ENCODE assay signal across 10 cellular contexts in the genomic region with DNA sequence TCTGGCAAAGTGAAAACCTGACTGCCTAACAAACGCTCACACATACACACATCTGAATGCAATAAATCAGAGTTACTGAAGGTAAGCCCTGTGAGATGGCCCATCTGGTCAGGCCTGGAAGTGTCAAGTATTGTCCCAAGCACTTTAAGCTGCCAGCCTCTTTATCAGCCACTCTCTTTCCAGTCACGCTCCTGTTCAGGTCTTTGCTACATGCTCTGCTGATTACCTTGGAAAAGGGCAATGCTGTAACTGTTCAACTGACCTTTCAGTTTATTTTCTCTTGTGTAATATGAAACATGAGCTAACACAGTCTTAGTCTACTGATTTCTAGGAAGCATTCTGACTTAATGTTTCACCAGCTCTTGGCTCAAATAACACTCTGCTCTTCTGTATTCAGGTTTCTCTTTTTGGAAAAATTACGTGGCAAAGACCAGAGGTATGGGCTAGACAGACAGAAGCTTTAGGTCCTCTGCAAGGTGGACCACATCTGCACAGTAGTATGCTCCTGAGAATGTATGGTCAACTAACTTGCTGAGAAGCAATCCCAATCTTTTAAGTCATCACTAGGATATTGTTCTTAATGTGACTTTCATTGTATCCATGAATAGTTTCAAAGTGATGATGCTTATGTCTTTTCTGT. TPM values are rescaled to one million over a fixed set of nuclear protein-coding genes. Genes with fewer than 3 reads are reported as not detected.
A peak's percentile ranks its signal among the peaks of the same experiment; 100 is the strongest.
DNase-seq lines count a peak whose midpoint lies in the region; ATAC-seq and TF ChIP-seq lines count a peak whose summit lies in the region.
"Had no signal": no experiment of that assay in that cellular context is flagged by ENCODE, and none has a peak within 500 bp of the region (broad histone marks: within the 10 kb centered on the region; RNA-seq: fewer than 3 reads in every experiment).

No MANE protein-coding gene starts in this region.

- no peaks in the 10 kb centered on the region for H3K27me3 Mint-ChIP-seq in CD4-positive, alpha-beta T cell
- H3K27me3 Mint-ChIP-seq: CD4-positive, alpha-beta memory T cell had no signal

- H3K27me3 ChIP-seq in body of pancreas (no peaks in the 10 kb centered on the region), right lobe of liver (no peaks in the 10 kb centered on the region), HAP-1 (ENCODE audit: low read depth) (no peaks in the 10 kb centered on the region)
- no peaks in the 10 kb centered on the region for H3K27me3 ChIP-seq in CD4-positive, alpha-beta T cell (ENCODE audit: control insufficient read depth, insufficient read depth, low read length)

- CTCF ChIA-PET in CD4-positive, alpha-beta T cell (lab: Charles Lee): no interaction called here

- H3K27ac ChIP-seq in body of pancreas: peak overlapping the region; percentile 56 to 84 (median 82)
- H3K27ac ChIP-seq in right lobe of liver: peak overlapping the region; percentile 31 to 80 (median 42)
- no peak overlapping the region for H3K27ac ChIP-seq in CD4-positive, alpha-beta T cell (ENCODE audit: low read depth, low read length)

- intact Hi-C loops in body of pancreas (cut with DNase I) (no loop called here), right lobe of liver (cut with DNase I) (no loop called here)
- intact Hi-C loops in CD4-positive, alpha-beta T cell (cut with DNase I, micrococcal nuclease): no loop called here

- DNase-seq in AG08396 (ENCODE audit: low spot score) (peak; percentile 5), MV-4-11 (lab: John Stamatoyannopoulos, UW) (peak; percentile 1), body of pancreas (peak; percentile 75 to 92 (median 79)), right lobe of liver (peak; percentile 24 to 83 (median 55)), SW 1271 (lab: John Stamatoyannopoulos, UW) (no peak), HAP-1 (ENCODE audit: low spot score in 2 of 2) (no peak), nucleus accumbens (lab: John Stamatoyannopoulos, UW) (no peak)
- DNase-seq in CD4-positive, alpha-beta T cell: no peak
- DNase-seq: CD4-positive, alpha-beta memory T cell; NK-92 treated with Interleukin-12 subunit alpha and Interleukin-12 subunit beta, amount 100 ng/mL, for 24 hours had no signal

- no peaks in the 10 kb centered on the region for H3K36me3 Mint-ChIP-seq in CD4-positive, alpha-beta T cell (ENCODE audit: low read depth)
- H3K36me3 Mint-ChIP-seq: CD4-positive, alpha-beta memory T cell had no signal

- no peak overlapping the region for H3K27ac Mint-ChIP-seq in CD4-positive, alpha-beta T cell
- H3K27ac Mint-ChIP-seq: CD4-positive, alpha-beta memory T cell had no signal

- H3K4me1 Mint-ChIP-seq in CD4-positive, alpha-beta T cell (ENCODE audit: low read depth): no peaks in the 10 kb centered on the region
- H3K4me1 Mint-ChIP-seq: CD4-positive, alpha-beta memory T cell had no signal

- POLR2A ChIA-PET in CD4-positive, alpha-beta T cell (lab: Charles Lee): no interaction called here

- no peaks in the 10 kb centered on the region for H3K36me3 ChIP-seq in body of pancreas (replicated peaks in 1 of 2; ENCODE audit: insufficient read depth in 1 of 2, low read depth in 2 of 2)
- no peaks in the 10 kb centered on the region for H3K36me3 ChIP-seq in right lobe of liver
- H3K36me3 ChIP-seq in HAP-1 (replicated peaks): no peaks in the 10 kb centered on the region

- no peak overlapping the region for H3K4me3 ChIP-seq in body of pancreas
- peak overlapping the region in 2 of 3 donors; percentile 23 to 41 for H3K4me3 ChIP-seq in right lobe of liver
- no peak overlapping the region for H3K4me3 ChIP-seq in HAP-1

- ATAC-seq in body of pancreas (peak; percentile 98), right lobe of liver (peak; percentile 95 to 99 (median 96))
- ATAC-seq in CD4-positive, alpha-beta T cell (ENCODE audit: poor library complexity): no peak

- in situ Hi-C loops in HAP-1 (cut with MboI; ENCODE audit: low sequenced_read_pairs): no loop called here

- 13 to 15% methylated on average over 3 of the region's 3 CpGs for WGBS in body of pancreas, 2 donors
- WGBS in right lobe of liver (ENCODE audit: insufficient coverage, low coverage, low lambda C conversion rate, missing lambda C conversion rate): 40% methylated on average over 3 of the region's 3 CpGs

- no peaks in the 10 kb centered on the region for H3K9me3 Mint-ChIP-seq in CD4-positive, alpha-beta T cell

- H3K4me3 Mint-ChIP-seq in CD4-positive, alpha-beta T cell: no peak overlapping the region
- H3K4me3 Mint-ChIP-seq: CD4-positive, alpha-beta memory T cell had no signal

- no peaks in the 10 kb centered on the region for H3K9me3 ChIP-seq in body of pancreas
- no peaks in the 10 kb centered on the region for H3K9me3 ChIP-seq in right lobe of liver
- no peaks in the 10 kb centered on the region for H3K9me3 ChIP-seq in CD4-positive, alpha-beta T cell (ENCODE audit: control insufficient read depth, low read length)
- H3K9me3 ChIP-seq in HAP-1: no peaks in the 10 kb centered on the region

- peaks cover 10% of the 10 kb centered on the region for H3K4me1 ChIP-seq in body of pancreas
- H3K4me1 ChIP-seq in right lobe of liver: peaks cover 0 to 27% (median 6%) of the 10 kb centered on the region in 4 donors
- no peaks in the 10 kb centered on the region for H3K4me1 ChIP-seq in HAP-1

- peak in 3 of 7 experiments; percentile 16 to 23 (median 23) for TF ChIP-seq CTCF in body of pancreas (IDR thresholded peaks at IDR 0.05)
- no peak for TF ChIP-seq CTCF in right lobe of liver (IDR thresholded peaks at IDR 0.05)
- TF ChIP-seq CTCF in CD4-positive, alpha-beta T cell (IDR thresholded peaks at IDR 0.05): no peak

- TF ChIP-seq POLR2A in body of pancreas (IDR thresholded peaks at IDR 0.05): peak in 2 of 3 donors; percentile 53
- peak; percentile 49 for TF ChIP-seq POLR2A in right lobe of liver (IDR thresholded peaks at IDR 0.05)

RNA-seq across cellular contexts. Expression of gene GBE1, which starts 44.5 kb away (rescaled TPM):
- total RNA-seq in body of pancreas (10 to 100 TPM in 1 of 2 donors, 1 to 10 TPM in 1; 9.6 to 15.8 TPM), right lobe of liver (10 to 100 TPM; 27.3 to 66.0 (median 57.3) TPM)
- 1 to 10 TPM; 3.7 to 4.4 TPM for total RNA-seq in CD4-positive, alpha-beta T cell

Comparison
In these comparisons a context has a peak if more than half of its experiments do, and no peak if none do; other contexts are left out.
1. DNase-seq: peak in AG08396 (single experiment), MV-4-11 (single experiment), body of pancreas (4 of 4) and right lobe of liver (3 of 3); none in SW 1271 (0 of 2), CD4-positive, alpha-beta T cell (0 of 10), HAP-1 (0 of 2) and nucleus accumbens (0 of 56).
2. H3K4me3 ChIP-seq: peak in right lobe of liver (2 of 3); none in body of pancreas (0 of 2) and HAP-1 (single experiment).